Comparison of ENCODE assay signal across 29 cellular contexts in genomic region chr21:31234936-31235335, GRCh38.
"Had no signal": no experiment of that assay in that cellular context is flagged by ENCODE, and none has a peak within 500 bp of the region (broad histone marks: within the 10 kb centered on the region; RNA-seq: fewer than 3 reads in every experiment).

No MANE protein-coding gene starts in this region.

- DNase-seq: activated CD4-positive, alpha-beta memory T cell treated with anti-CD3 and anti-CD28 coated beads, Interleukin-2, amount 10 ng/mL, durations not matched to agents 7 days and 5 days; activated CD4-positive, alpha-beta T cell treated with anti-CD3 and anti-CD28 coated beads for 1 hour; activated CD4-positive, alpha-beta T cell treated with anti-CD3 and anti-CD28 coated beads for 4 hours; activated CD4-positive, alpha-beta T cell treated with anti-CD3 and anti-CD28 coated beads, Interleukin-2, amount 10 ng/mL, durations not matched to agents 7 days and 5 days; activated CD4-positive, alpha-beta T cell treated with anti-CD3 and anti-CD28 coated beads, Interleukin-2, amount 50 U/mL, for 4 hours; activated CD8-positive, alpha-beta memory T cell treated with anti-CD3 and anti-CD28 coated beads, Interleukin-2, amount 50 U/mL, for 48 hours; activated effector memory CD4-positive, alpha-beta T cell treated with Interleukin-2 at 50 U/mL for 16 hours; activated gamma-delta T cell treated with Interleukin-2 at 50 U/mL for 16 hours; activated naive CD4-positive, alpha-beta T cell treated with anti-CD3 and anti-CD28 coated beads, Interleukin-2, amount 50 U/mL, for 16 hours; activated naive CD4-positive, alpha-beta T cell treated with Interleukin-2 at 50 U/mL for 16 hours; activated T-cell treated with anti-CD3 and anti-CD28 coated beads for 4 hours; activated T-cell treated with anti-CD3 and anti-CD28 coated beads, Interleukin-2, amount 50 U/mL, for 24 hours; amniotic stem cell; anterior cingulate cortex; brain microvascular endothelial cell; effector memory CD4-positive, alpha-beta T cell; endodermal cell; foreskin fibroblast; heart left ventricle; hypothalamus; T-helper 17 cell; T1000 had no signal

- ATAC-seq: esophagus mucosa, heart left ventricle, T-helper 17 cell, WTC11 had no signal

- H3K27me3 Mint-ChIP-seq: activated CD4-positive, alpha-beta memory T cell treated with anti-CD3 and anti-CD28 coated beads, Interleukin-2, amount 10 ng/mL, durations not matched to agents 7 days and 5 days; activated CD4-positive, alpha-beta T cell treated with anti-CD3 and anti-CD28 coated beads, Interleukin-2, amount 10 ng/mL, durations not matched to agents 7 days and 5 days; activated naive CD8-positive, alpha-beta T cell; activated T-cell treated with anti-CD3 and anti-CD28 coated beads, Interleukin-2, amount 50 U/mL, for 24 hours; activated T-helper 17 cell treated with anti-CD3 and anti-CD28 coated beads, Interleukin-2, amount 50 U/mL, for 72 hours; dendritic cell treated with granulocyte-macrophage colony-stimulating factor and Interleukin-4, amounts not matched to agents 40 ng/mL and 50 ng/mL, for 4 days; T-helper 17 cell had no signal

- H3K27ac Mint-ChIP-seq: activated CD4-positive, alpha-beta memory T cell treated with anti-CD3 and anti-CD28 coated beads, Interleukin-2, amount 10 ng/mL, durations not matched to agents 7 days and 5 days; activated CD4-positive, alpha-beta T cell treated with anti-CD3 and anti-CD28 coated beads, Interleukin-2, amount 10 ng/mL, durations not matched to agents 7 days and 5 days; activated naive CD8-positive, alpha-beta T cell; activated T-helper 17 cell treated with anti-CD3 and anti-CD28 coated beads, Interleukin-2, amount 50 U/mL, for 72 hours; dendritic cell treated with granulocyte-macrophage colony-stimulating factor and Interleukin-4, amounts not matched to agents 40 ng/mL and 50 ng/mL, for 4 days; endodermal cell; T-helper 17 cell; T-helper 2 cell treated with Interferon-gamma antibody and Interleukin-4, amounts not matched to agents 5 μg/mL and 100 μg/mL, for 36 hours; WTC11 had no signal

- H3K9me3 Mint-ChIP-seq: activated T-cell treated with anti-CD3 and anti-CD28 coated beads, Interleukin-2, amount 50 U/mL, for 24 hours; activated T-helper 17 cell treated with anti-CD3 and anti-CD28 coated beads, Interleukin-2, amount 50 U/mL, for 72 hours; WTC11 had no signal

- H3K4me1 Mint-ChIP-seq: WTC11 had no signal

- H3K4me3 Mint-ChIP-seq: activated CD4-positive, alpha-beta memory T cell treated with anti-CD3 and anti-CD28 coated beads, Interleukin-2, amount 10 ng/mL, durations not matched to agents 7 days and 5 days; activated CD4-positive, alpha-beta T cell treated with anti-CD3 and anti-CD28 coated beads, Interleukin-2, amount 10 ng/mL, durations not matched to agents 7 days and 5 days; activated naive CD8-positive, alpha-beta T cell; activated T-cell treated with anti-CD3 and anti-CD28 coated beads, Interleukin-2, amount 50 U/mL, for 24 hours; activated T-helper 17 cell treated with anti-CD3 and anti-CD28 coated beads, Interleukin-2, amount 50 U/mL, for 72 hours; central memory CD8-positive, alpha-beta T cell; dendritic cell treated with granulocyte-macrophage colony-stimulating factor and Interleukin-4, amounts not matched to agents 40 ng/mL and 50 ng/mL, for 4 days; endodermal cell; T-helper 17 cell; T-helper 2 cell treated with Interferon-gamma antibody and Interleukin-4, amounts not matched to agents 5 μg/mL and 100 μg/mL, for 36 hours; WTC11 had no signal
